In the genomic region with DNA sequence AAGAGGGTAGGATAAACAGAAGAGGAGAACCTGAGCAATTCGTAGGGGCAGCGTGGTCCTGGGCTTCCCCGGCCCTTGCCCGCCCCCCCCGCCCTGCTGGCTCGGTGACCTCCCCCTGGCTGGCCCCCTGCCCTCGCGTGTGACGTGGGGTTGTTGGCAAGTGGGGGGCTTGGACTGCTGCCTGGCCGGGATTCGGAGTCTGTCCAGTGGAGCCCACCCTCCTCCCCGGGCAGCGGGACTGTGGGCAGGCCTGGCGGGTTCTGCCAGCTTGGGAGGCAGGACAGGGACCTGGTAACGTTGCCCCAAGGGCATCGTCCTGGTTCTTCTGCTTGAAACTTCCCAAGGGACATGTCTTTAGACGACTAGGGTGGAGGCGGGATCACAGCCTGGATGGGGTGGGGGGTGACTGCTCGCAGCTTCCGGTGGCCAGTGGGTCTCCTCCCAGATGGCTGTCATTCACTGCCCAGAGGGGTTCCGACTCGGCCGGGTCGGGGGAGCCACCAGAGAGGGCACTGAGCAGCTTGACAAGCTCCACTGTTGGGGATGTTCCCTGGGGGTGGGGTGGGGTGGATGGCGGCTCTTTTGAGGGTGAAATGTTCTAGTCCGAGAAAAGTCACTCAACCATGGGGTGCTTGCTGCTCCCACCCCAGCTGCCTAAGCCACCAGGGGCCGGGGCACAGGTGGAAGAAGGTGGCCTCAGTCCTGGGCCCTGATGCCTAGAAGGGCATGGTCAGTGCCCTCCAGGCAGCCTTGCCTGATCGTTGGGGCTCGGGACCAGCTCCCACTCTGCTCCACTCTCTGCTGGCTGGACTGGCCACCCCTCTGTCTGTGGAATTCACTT, we compare ENCODE assay signal across 8 cellular contexts. TPM values are rescaled to one million over a fixed set of nuclear protein-coding genes. Genes with fewer than 3 reads are reported as not detected.
DNase-seq lines count a peak whose midpoint lies in the region; ATAC-seq, FAIRE-seq and TF ChIP-seq lines count a peak whose summit lies in the region.

No MANE protein-coding gene starts in this region.

- DNase-seq in GM12865 (ENCODE audit: low read depth) (no peak), cardiac septum (ENCODE audit: low spot score) (peak; percentile 70), retina (peak; percentile 54), urothelium cell line (ENCODE audit: low spot score) (no peak), GM12891 (ENCODE audit: insufficient read length, low spot score) (no peak), MG63 (no peak)
- DNase-seq in activated CD8-positive, alpha-beta memory T cell treated with anti-CD3 and anti-CD28 coated beads, Interleukin-2, amount 50 U/mL, for 48 hours, result peak; percentile 52

- H3K4me3 ChIP-seq in GM12865 (ENCODE audit: low read depth, low read length) (peak overlapping the region; percentile 68; the same call in 1 of the 2 replicates), MG63 (no peak overlapping the region)

- H3K9me3 ChIP-seq in MG63, result no peaks in the 10 kb centered on the region

- FAIRE-seq in urothelium cell line (lab: Jason Lieb, UNC) (no peak), GM12891 (lab: Jason Lieb, UNC) (no peak)

- no peak for ATAC-seq in GM18858 (IDR thresholded peaks at IDR 0.05; ENCODE audit: unreplicated experiment)

- intact Hi-C loops in cardiac septum (cut with DNase I), result loop anchor here (5.0 to 10.0 kb wide), 6 partner anchors 141 to 1602 kb away; no protein-coding TSS in a partner anchor

- H3K27me3 ChIP-seq in MG63, result no peaks in the 10 kb centered on the region

- TF ChIP-seq CTCF in GM12865 (IDR thresholded peaks at IDR 0.05; ENCODE audit: insufficient read depth, low read depth, low read length, missing control alignments), result no peak

- TF ChIP-seq POLR2A in GM12891 (IDR thresholded peaks at IDR 0.05; ENCODE audit: low read depth, low read length), result no peak

- H3K36me3 ChIP-seq in MG63, result no peaks in the 10 kb centered on the region

TF ChIP-seq in GM12891, 5 proteins besides CTCF, POLR2A, EP300 and RAD21:
- no peak for TF ChIP-seq TAF1 (IDR thresholded peaks at IDR 0.05; ENCODE audit: low read depth, low read length)
- no peak for TF ChIP-seq SPI1 (IDR thresholded peaks at IDR 0.05; ENCODE audit: low read depth, low read length)
- TF ChIP-seq PAX5 (IDR thresholded peaks at IDR 0.05; ENCODE audit: insufficient read depth, low read length, severe bottlenecking), result no peak
- no peak for TF ChIP-seq POU2F2 (IDR thresholded peaks at IDR 0.05; ENCODE audit: low read depth, low read length)
- no peak for TF ChIP-seq POLR2AphosphoS5 (IDR thresholded peaks at IDR 0.05; ENCODE audit: low read depth, low read length)

RNA-seq across cellular contexts. Expression of a gene that starts 4.2 kb away (rescaled TPM):
- 14.4 TPM for total RNA-seq in cardiac septum
- polyA plus RNA-seq in GM12891 (2012; ENCODE audit: low read depth, missing spikeins), result 2.6 TPM
- total RNA-seq in MG63 (2014; rRNA removed; shearing (Covaris generic); ENCODE audit: low replicate concordance), result 16.9 and 32.5 TPM in 2 replicates

Comparison
In these comparisons a context has a peak if more than half of its experiments do, and no peak if none do; other contexts are left out.
1. DNase-seq: peak in activated CD8-positive, alpha-beta memory T cell treated with anti-CD3 and anti-CD28 coated beads, Interleukin-2, amount 50 U/mL, for 48 hours (single experiment), cardiac septum (single experiment) and retina (single experiment); none in GM12865 (single experiment), urothelium cell line (single experiment), GM12891 (single experiment) and MG63 (single experiment).